ENCODE assay signal across 21 cellular contexts in the genomic region with DNA sequence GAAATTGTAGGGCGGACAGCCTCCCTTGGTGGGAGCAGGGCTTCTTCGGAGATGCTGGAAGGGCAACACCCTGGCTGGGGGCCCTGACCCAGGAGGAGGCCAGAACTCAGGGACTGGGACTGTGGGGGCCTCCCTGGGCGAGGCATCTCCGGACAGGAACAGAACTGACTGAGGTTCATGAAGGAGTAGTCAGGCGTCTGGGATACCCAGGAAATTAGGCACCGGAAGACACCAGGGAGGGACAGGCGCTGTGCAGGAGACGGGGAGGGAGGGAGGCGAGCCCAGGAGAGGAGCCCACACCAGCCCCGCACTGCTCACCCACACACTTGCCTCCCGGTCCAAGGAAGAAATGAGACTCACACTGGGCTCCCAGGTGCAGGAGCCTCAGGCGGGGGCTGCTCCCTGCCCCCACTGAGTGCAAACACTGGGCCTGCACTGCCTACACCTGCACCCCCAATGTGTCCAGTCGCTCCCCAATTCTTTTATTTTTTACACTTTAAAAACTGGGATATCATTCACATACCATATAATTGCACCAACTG.
"Had no signal": no experiment of that assay in that cellular context is flagged by ENCODE, and none has a peak within 500 bp of the region (broad histone marks: within the 10 kb centered on the region; RNA-seq: fewer than 3 reads in every experiment).

No MANE protein-coding gene starts in this region.

- DNase-seq: cortex of kidney; dorsolateral prefrontal cortex; effector memory CD8-positive, alpha-beta T cell; esophagus squamous epithelium; foreskin fibroblast; glutamatergic neuron; left cardiac atrium; left ventricle myocardium inferior; mesendoderm; naive thymus-derived CD8-positive, alpha-beta T cell; occipital lobe; psoas muscle; retina; stimulated activated CD4-positive, alpha-beta T cell treated with anti-CD3 and anti-CD28 coated beads, Interleukin-2, amount 100 ng/mL, for 24 hours; stimulated activated naive CD4-positive, alpha-beta T cell; thyroid gland had no signal

- H3K27ac Mint-ChIP-seq: effector memory CD8-positive, alpha-beta T cell; naive thymus-derived CD8-positive, alpha-beta T cell; neural progenitor cell; type B pancreatic cell had no signal

- H3K36me3 Mint-ChIP-seq: type B pancreatic cell had no signal

- H3K4me3 Mint-ChIP-seq: central memory CD8-positive, alpha-beta T cell; effector memory CD8-positive, alpha-beta T cell; naive thymus-derived CD8-positive, alpha-beta T cell; neural progenitor cell; type B pancreatic cell had no signal

- H3K4me1 Mint-ChIP-seq: central memory CD8-positive, alpha-beta T cell had no signal

- ATAC-seq: effector memory CD8-positive, alpha-beta T cell; gastroesophageal sphincter; left cardiac atrium; naive thymus-derived CD8-positive, alpha-beta T cell; psoas muscle; sciatic nerve had no signal

- H3K9me3 Mint-ChIP-seq: central memory CD8-positive, alpha-beta T cell had no signal
